1 cellular context compared by ENCODE assay signal in genomic region chr1:111593403-111594127, GRCh38.
A peak's percentile ranks its signal among the peaks of the same experiment; 100 is the strongest.
TF ChIP-seq lines count a peak whose summit lies in the region.

No MANE protein-coding gene starts in this region.

TF ChIP-seq in K562, 482 proteins besides CTCF, POLR2A, EP300 and RAD21 (continued from another document):
- TF ChIP-seq ZNF592 (IDR thresholded peaks at IDR 0.05): no peak
- no peak for TF ChIP-seq HMGXB4 (CRISPR knock-in tag; IDR thresholded peaks at IDR 0.05)
- TF ChIP-seq ZFP30 (CRISPR knock-in tag; IDR thresholded peaks at IDR 0.05; ENCODE audit: borderline replicate concordance): no peak
- TF ChIP-seq ASH1L (IDR thresholded peaks at IDR 0.05; ENCODE audit: borderline replicate concordance, low read depth, partially characterized antibody): no peak
- no peak for TF ChIP-seq ARID3A (IDR thresholded peaks at IDR 0.05; ENCODE audit: borderline replicate concordance, low read depth, low read length)
- peak; percentile 2 for TF ChIP-seq RBBP5 (IDR thresholded peaks at IDR 0.05; ENCODE audit: borderline replicate concordance, insufficient read depth, low read length, poor library complexity, severe bottlenecking)
- TF ChIP-seq L3MBTL2 (IDR thresholded peaks at IDR 0.05): no peak
- no peak for TF ChIP-seq ZNF586 (CRISPR knock-in tag; conservative IDR thresholded peaks at IDR 0.05)
- TF ChIP-seq PTRF (tag; IDR thresholded peaks at IDR 0.05): no peak
- no peak for TF ChIP-seq MAFG (tag; conservative IDR thresholded peaks at IDR 0.05)
- no peak for TF ChIP-seq BCOR (IDR thresholded peaks at IDR 0.05)
- no peak for TF ChIP-seq HOMEZ (CRISPR knock-in tag; IDR thresholded peaks at IDR 0.05)
TF ChIP-seq in K562: peak in this region for 3.
